10 cellular contexts compared by ENCODE assay signal in the genomic region with DNA sequence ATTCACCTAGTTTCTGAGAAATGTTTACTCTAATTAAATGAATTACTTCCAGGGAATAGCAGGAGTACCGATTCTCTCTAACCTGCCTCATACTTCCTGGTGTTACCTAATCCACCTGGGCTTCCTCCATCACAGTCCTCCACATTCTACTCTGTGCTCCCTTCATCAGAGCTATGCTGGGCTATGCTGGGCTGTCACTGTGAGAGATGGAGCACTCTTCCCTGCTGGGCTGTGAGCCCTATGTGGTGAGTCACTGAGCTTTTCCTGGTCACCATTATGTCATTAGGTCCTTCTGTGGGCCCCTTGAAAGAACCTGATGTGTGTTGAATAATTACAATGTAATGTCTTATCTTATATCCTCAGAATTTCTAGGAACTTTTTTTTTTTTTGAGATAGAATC. TPM values are rescaled to one million over a fixed set of nuclear protein-coding genes. Genes with fewer than 3 reads are reported as not detected.
DNase-seq lines count a peak whose midpoint lies in the region; ATAC-seq, FAIRE-seq and TF ChIP-seq lines count a peak whose summit lies in the region.
"Not testable (repeated sequence)": the region's sequence is repeated elsewhere in the genome, so short reads cannot be mapped to it uniquely, and the experiment has no call there.
"Had no signal": no experiment of that assay in that cellular context is flagged by ENCODE, and none has a peak within 500 bp of the region (broad histone marks: within the 10 kb centered on the region; RNA-seq: fewer than 3 reads in every experiment).

No MANE protein-coding gene starts in this region.

- H3K27ac ChIP-seq in astrocyte (ENCODE audit: low read depth, low read length) = not testable (repeated sequence)

- H3K36me3 Mint-ChIP-seq in Calu3 (ENCODE audit: insufficient read depth, unreplicated experiment); T-helper 17 cell (ENCODE audit: low read depth); astrocyte (ENCODE audit: low read depth, unreplicated experiment): not testable (repeated sequence)

- intact Hi-C loops in Calu3 (cut with micrococcal nuclease; ENCODE audit: unreplicated experiment); mucosa of descending colon (cut with DNase I, micrococcal nuclease): not testable (repeated sequence)

- H3K27me3 Mint-ChIP-seq in Calu3 (ENCODE audit: unreplicated experiment) (peaks cover 25% of the 10 kb centered on the region), T-helper 17 cell (peaks cover 28% of the 10 kb centered on the region)
- not testable (repeated sequence) for H3K27me3 Mint-ChIP-seq in astrocyte (ENCODE audit: low read depth, unreplicated experiment)

- H3K4me1 Mint-ChIP-seq in Calu3 (ENCODE audit: low read depth, unreplicated experiment) (peaks cover 13% of the 10 kb centered on the region), T-helper 17 cell (peaks cover 15% of the 10 kb centered on the region)
- not testable (repeated sequence) for H3K4me1 Mint-ChIP-seq in astrocyte (ENCODE audit: low read depth, unreplicated experiment)

- not testable (repeated sequence) for BruUV-seq in Calu3 (replicated peaks; lab: Mats Ljungman, UMichigan)

- H3K9me3 Mint-ChIP-seq in Calu3 (ENCODE audit: low read depth, unreplicated experiment); astrocyte (ENCODE audit: unreplicated experiment): not testable (repeated sequence)

- not testable (repeated sequence) for H3K4me1 ChIP-seq in astrocyte (ENCODE audit: insufficient read depth, low read length); mucosa of descending colon (ENCODE audit: low read depth)

- H3K27ac Mint-ChIP-seq in Calu3 (ENCODE audit: unreplicated experiment) = peak overlapping the region; percentile 25
- peak overlapping the region; percentile 37 for H3K27ac Mint-ChIP-seq in T-helper 17 cell
- peak overlapping the region; percentile 7 for H3K27ac Mint-ChIP-seq in astrocyte (ENCODE audit: unreplicated experiment)

- not testable (repeated sequence) for ATAC-seq in T-helper 17 cell
- peak; percentile 58 for ATAC-seq in mucosa of descending colon

- not testable (repeated sequence) for H4K20me1 ChIP-seq in astrocyte (ENCODE audit: insufficient read depth, low read length)

- not testable (repeated sequence) for H3K36me3 ChIP-seq in astrocyte (ENCODE audit: insufficient read depth, low read length); mucosa of descending colon (ENCODE audit: low read depth)

- H3K4me2 ChIP-seq in astrocyte (ENCODE audit: low read length) = not testable (repeated sequence)

- H3K79me2 ChIP-seq in astrocyte (ENCODE audit: insufficient read depth, low read length) = not testable (repeated sequence)

- H2AFZ ChIP-seq in astrocyte (ENCODE audit: low read depth, low read length) = not testable (repeated sequence)

- H3K27me3 ChIP-seq in astrocyte (ENCODE audit: insufficient read depth, low read length) = not testable (repeated sequence)

- CTCF ChIA-PET in Calu3 (lab: Charles Lee) = interaction anchor here (0.6 to 0.7 kb wide), 4 partner anchors 68 to 1794 kb away, joined by 3 to 8 read pairs (median 4); no protein-coding TSS in a partner anchor

- DNase-seq in Calu3 (peak; percentile 60), H4 (ENCODE audit: low spot score) (peak; percentile 34), M059J (ENCODE audit: low read depth) (peak; percentile 24), kidney tubule cell (ENCODE audit: low spot score) (peak; percentile 28)
- DNase-seq in T-helper 17 cell; astrocyte (ENCODE audit: low read depth); mucosa of descending colon; urothelium cell line (ENCODE audit: low spot score): not testable (repeated sequence)

- H3K4me3 Mint-ChIP-seq in Calu3 (ENCODE audit: low read depth, unreplicated experiment); T-helper 17 cell; astrocyte (ENCODE audit: unreplicated experiment): not testable (repeated sequence)

- H3K4me3 ChIP-seq in astrocyte (ENCODE audit: insufficient read depth, low read depth, low read length); mucosa of descending colon: not testable (repeated sequence)

- not testable (repeated sequence) for H3K9me3 ChIP-seq in T-helper 17 cell (ENCODE audit: control insufficient read depth, low read length, poor library complexity, severe bottlenecking); astrocyte (ENCODE audit: insufficient read depth, low read depth, low read length); mucosa of descending colon

- not testable (repeated sequence) for FAIRE-seq in astrocyte (lab: Jason Lieb, UNC)
- peak; percentile 91 for FAIRE-seq in urothelium cell line (lab: Jason Lieb, UNC)

- not testable (repeated sequence) for TF ChIP-seq CTCF in Calu3 (IDR thresholded peaks at IDR 0.05; ENCODE audit: unreplicated experiment); astrocyte (IDR thresholded peaks at IDR 0.05; ENCODE audit: insufficient read depth, low read depth, low read length); mucosa of descending colon (IDR thresholded peaks at IDR 0.05)

- not testable (repeated sequence) for H3K9ac ChIP-seq in astrocyte (ENCODE audit: low read length)

RNA-seq across cellular contexts. Expression of a gene that starts 43.2 kb away (rescaled TPM):
- not detected in 2 replicates for total RNA-seq in Calu3 (2022)
- not detected in 2 replicates for total RNA-seq in H4 (2014; rRNA removed; shearing (Covaris generic))
- total RNA-seq in M059J (2014; rRNA removed; shearing (Covaris generic)) = not detected in 2 replicates
- total RNA-seq in T-helper 17 cell = not detected
- total RNA-seq in astrocyte = not detected in 2 replicates
- total RNA-seq in mucosa of descending colon = not detected
- total RNA-seq: A673, NCI-H460 had no signal

RNA-seq across cellular contexts. Expression of a gene that starts 54.0 kb away (rescaled TPM):
- total RNA-seq in Calu3 (2022) (4.2 and 7.6 TPM in 2 replicates), T-helper 17 cell (not detected), astrocyte (not detected in 2 replicates), mucosa of descending colon (10 to 100 TPM in 1 of 3 donors, 1 to 10 TPM in 2; 3.7 to 11.4 (median 6.0) TPM)
- total RNA-seq in H4 (2014; rRNA removed; shearing (Covaris generic)) = not detected in 2 replicates
- total RNA-seq in M059J (2014; rRNA removed; shearing (Covaris generic)) = not detected in 2 replicates
- total RNA-seq: A673, NCI-H460 had no signal
